ENCODE assay signal across 1 cellular context in genomic region chr15:87135109-87135508, GRCh38.
A peak's percentile ranks its signal among the peaks of the same experiment; 100 is the strongest.
TF ChIP-seq lines count a peak whose summit lies in the region.

No MANE protein-coding gene starts in this region.

TF ChIP-seq in SK-N-SH treated with all-trans-retinoic acid at 6 μM for 48 hours, 23 proteins besides CTCF, POLR2A, EP300 and RAD21 (continued from another document):
- TF ChIP-seq CREB5 (CRISPR knock-in tag; IDR thresholded peaks at IDR 0.05; ENCODE audit: low read depth) = peak; percentile 84
- TF ChIP-seq TOX (CRISPR knock-in tag; IDR thresholded peaks at IDR 0.05; ENCODE audit: borderline replicate concordance) = no peak
- no peak for TF ChIP-seq ZC3H10 (CRISPR knock-in tag; IDR thresholded peaks at IDR 0.05)
- TF ChIP-seq ZNF565 (CRISPR knock-in tag; conservative IDR thresholded peaks at IDR 0.05; ENCODE audit: low read depth) = no peak
- no peak for TF ChIP-seq ZNF8 (CRISPR knock-in tag; IDR thresholded peaks at IDR 0.05)
- no peak for TF ChIP-seq ARNTL (CRISPR knock-in tag; IDR thresholded peaks at IDR 0.05; ENCODE audit: borderline replicate concordance, low read depth)
- peak; percentile 91 for TF ChIP-seq ISL1 (CRISPR knock-in tag; IDR thresholded peaks at IDR 0.05)
- no peak for TF ChIP-seq ZNF70 (CRISPR knock-in tag; IDR thresholded peaks at IDR 0.05)
- TF ChIP-seq PATZ1 (CRISPR knock-in tag; IDR thresholded peaks at IDR 0.05; ENCODE audit: borderline replicate concordance) = no peak
- peak; percentile 72; the same call in 1 of the 2 replicates for TF ChIP-seq GLIS3 (CRISPR knock-in tag; IDR thresholded peaks at IDR 0.05)
- TF ChIP-seq, protein P1, sequence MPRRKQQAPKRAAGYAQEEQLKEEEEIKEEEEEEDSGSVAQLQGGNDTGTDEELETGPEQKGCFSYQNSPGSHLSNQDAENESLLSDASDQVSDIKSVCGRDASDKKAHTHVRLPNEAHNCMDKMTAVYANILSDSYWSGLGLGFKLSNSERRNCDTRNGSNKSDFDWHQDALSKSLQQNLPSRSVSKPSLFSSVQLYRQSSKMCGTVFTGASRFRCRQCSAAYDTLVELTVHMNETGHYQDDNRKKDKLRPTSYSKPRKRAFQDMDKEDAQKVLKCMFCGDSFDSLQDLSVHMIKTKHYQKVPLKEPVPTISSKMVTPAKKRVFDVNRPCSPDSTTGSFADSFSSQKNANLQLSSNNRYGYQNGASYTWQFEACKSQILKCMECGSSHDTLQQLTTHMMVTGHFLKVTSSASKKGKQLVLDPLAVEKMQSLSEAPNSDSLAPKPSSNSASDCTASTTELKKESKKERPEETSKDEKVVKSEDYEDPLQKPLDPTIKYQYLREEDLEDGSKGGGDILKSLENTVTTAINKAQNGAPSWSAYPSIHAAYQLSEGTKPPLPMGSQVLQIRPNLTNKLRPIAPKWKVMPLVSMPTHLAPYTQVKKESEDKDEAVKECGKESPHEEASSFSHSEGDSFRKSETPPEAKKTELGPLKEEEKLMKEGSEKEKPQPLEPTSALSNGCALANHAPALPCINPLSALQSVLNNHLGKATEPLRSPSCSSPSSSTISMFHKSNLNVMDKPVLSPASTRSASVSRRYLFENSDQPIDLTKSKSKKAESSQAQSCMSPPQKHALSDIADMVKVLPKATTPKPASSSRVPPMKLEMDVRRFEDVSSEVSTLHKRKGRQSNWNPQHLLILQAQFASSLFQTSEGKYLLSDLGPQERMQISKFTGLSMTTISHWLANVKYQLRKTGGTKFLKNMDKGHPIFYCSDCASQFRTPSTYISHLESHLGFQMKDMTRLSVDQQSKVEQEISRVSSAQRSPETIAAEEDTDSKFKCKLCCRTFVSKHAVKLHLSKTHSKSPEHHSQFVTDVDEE (CRISPR knock-in tag; IDR thresholded peaks at IDR 0.05) = no peak
- TF ChIP-seq PPARA (CRISPR knock-in tag; IDR thresholded peaks at IDR 0.05; ENCODE audit: borderline replicate concordance) = no peak
- TF ChIP-seq RARB (CRISPR knock-in tag; IDR thresholded peaks at IDR 0.05) = no peak
